8 cellular contexts compared by ENCODE assay signal in the genomic region with DNA sequence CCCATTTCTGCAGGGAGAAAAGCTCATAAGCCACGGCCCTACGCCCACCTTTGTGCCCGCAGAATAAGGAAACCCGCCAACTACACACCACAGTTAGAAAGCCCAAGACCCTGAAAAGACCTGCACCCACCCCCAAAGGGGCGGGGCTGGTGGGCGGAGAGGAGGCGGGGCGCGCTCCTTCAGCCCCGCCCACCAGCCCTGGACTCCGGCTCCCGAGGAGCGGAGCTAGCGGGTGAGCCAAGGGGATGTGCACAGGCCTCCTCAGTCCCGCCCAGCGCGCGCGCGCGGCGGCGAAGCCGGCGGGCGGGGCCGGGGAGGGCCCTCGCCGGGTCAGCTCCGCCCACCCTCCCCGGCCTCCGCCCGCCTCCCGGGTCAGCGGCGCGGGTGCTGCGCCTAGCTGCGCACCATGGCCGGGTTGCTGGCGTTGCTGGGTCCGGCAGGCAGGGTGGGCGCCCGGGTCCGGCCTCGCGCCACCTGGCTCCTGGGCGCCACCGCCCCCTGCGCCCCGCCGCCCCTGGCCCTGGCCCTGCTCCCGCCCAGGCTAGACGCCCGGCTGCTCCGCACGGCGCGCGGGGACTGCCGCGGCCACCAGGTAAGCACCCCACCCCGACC. TPM values are rescaled to one million over a fixed set of nuclear protein-coding genes. Genes with fewer than 3 reads are reported as not detected.
DNase-seq lines count a peak whose midpoint lies in the region; ATAC-seq and TF ChIP-seq lines count a peak whose summit lies in the region.

Gene FAM210B (plus strand): TSS at position 375 of the 612 bp plus-strand sequence. CDS start 32 bp downstream, at position 407.

- peak; percentile 96 for ATAC-seq in GM19035 (IDR thresholded peaks at IDR 0.05; ENCODE audit: unreplicated experiment)
- peak; percentile 97 for ATAC-seq in HG03342 (IDR thresholded peaks at IDR 0.05; ENCODE audit: unreplicated experiment)
- ATAC-seq in left colon, result peak; percentile 98

- peak within 1 kb of the TSS; percentile 92 for H3K4me3 ChIP-seq in coronary artery

- TF ChIP-seq CTCF in coronary artery (IDR thresholded peaks at IDR 0.05), result no peak

- CTCF ChIA-PET in activated CD4-positive, alpha-beta T cell treated with anti-CD3 and anti-CD28 coated beads, Interleukin-2, amount 10 ng/mL, durations not matched to agents 7 days and 5 days (lab: Charles Lee), result interaction anchor here (0.6 to 1.6 kb wide), 5 partner anchors 15 to 1149 kb away, joined by 3 to 4 read pairs (median 3); partner anchors contain the start of genes AURKA and CSTF1

- H3K27ac Mint-ChIP-seq in activated CD4-positive, alpha-beta T cell treated with anti-CD3 and anti-CD28 coated beads, Interleukin-2, amount 10 ng/mL, durations not matched to agents 7 days and 5 days, result peak within 1 kb of the TSS; percentile 73

- H3K27ac ChIP-seq in coronary artery, result peak within 1 kb of the TSS; percentile 65 to 89

- peaks cover 5% of the 10 kb centered on the region for H3K27me3 Mint-ChIP-seq in activated CD4-positive, alpha-beta T cell treated with anti-CD3 and anti-CD28 coated beads, Interleukin-2, amount 10 ng/mL, durations not matched to agents 7 days and 5 days

- DNase-seq in AG08396 (ENCODE audit: low spot score) (peak; percentile 99), NCI-H460 (ENCODE audit: extremely low read depth, low read depth) (peak; percentile 92), coronary artery (ENCODE audit: low spot score) (peak; percentile 86), left colon (peak; percentile 86 to 89)
- DNase-seq in activated CD4-positive, alpha-beta T cell treated with anti-CD3 and anti-CD28 coated beads, Interleukin-2, amount 10 ng/mL, durations not matched to agents 7 days and 5 days, result peak; percentile 84
- DNase-seq in stimulated activated CD4-positive, alpha-beta T cell treated with anti-CD3 and anti-CD28 coated beads, Interleukin-1b, Interleukin-23, amount 100 ng/mL, for 4 hours (ENCODE audit: low read depth in 2 of 2), result peak; percentile 62 to 76

- no peaks in the 10 kb centered on the region for H3K9me3 Mint-ChIP-seq in activated CD4-positive, alpha-beta T cell treated with anti-CD3 and anti-CD28 coated beads, Interleukin-2, amount 10 ng/mL, durations not matched to agents 7 days and 5 days

- peaks cover 13% of the 10 kb centered on the region for H3K4me1 Mint-ChIP-seq in activated CD4-positive, alpha-beta T cell treated with anti-CD3 and anti-CD28 coated beads, Interleukin-2, amount 10 ng/mL, durations not matched to agents 7 days and 5 days

- no peaks in the 10 kb centered on the region for H3K36me3 Mint-ChIP-seq in activated CD4-positive, alpha-beta T cell treated with anti-CD3 and anti-CD28 coated beads, Interleukin-2, amount 10 ng/mL, durations not matched to agents 7 days and 5 days (ENCODE audit: low read depth)

- peak within 1 kb of the TSS; percentile 82 for H3K4me3 Mint-ChIP-seq in activated CD4-positive, alpha-beta T cell treated with anti-CD3 and anti-CD28 coated beads, Interleukin-2, amount 10 ng/mL, durations not matched to agents 7 days and 5 days

- POLR2A ChIA-PET in activated CD4-positive, alpha-beta T cell treated with anti-CD3 and anti-CD28 coated beads, Interleukin-2, amount 10 ng/mL, durations not matched to agents 7 days and 5 days (lab: Charles Lee), result no interaction called here

- intact Hi-C loops in left colon (cut with DNase I, micrococcal nuclease), result no loop called here

RNA-seq across cellular contexts. Expression of gene FAM210B, which starts in this region (rescaled TPM):
- 85.4 and 94.1 TPM in 2 replicates for total RNA-seq in NCI-H460 (2014; rRNA removed; shearing (Covaris generic))
- 44.3 and 52.7 TPM in 2 replicates for polyA plus RNA-seq in NCI-H460 (2014; cell fraction: nucleus; rRNA removed)
- total RNA-seq in activated CD4-positive, alpha-beta T cell treated with anti-CD3 and anti-CD28 coated beads, Interleukin-2, amount 10 ng/mL, durations not matched to agents 7 days and 5 days, result 1 to 10 TPM; 8.4 to 9.7 TPM
- 10 to 100 TPM; 30.2 to 35.3 TPM for total RNA-seq in left colon

Comparison
In these comparisons a context has a peak if more than half of its experiments do, and no peak if none do; other contexts are left out.
1. Peak in every context shown above with its lines: DNase-seq, ATAC-seq, H3K4me3 ChIP-seq and H3K27ac ChIP-seq.